Comparison of ENCODE assay signal across 1 cellular context in the genomic region with DNA sequence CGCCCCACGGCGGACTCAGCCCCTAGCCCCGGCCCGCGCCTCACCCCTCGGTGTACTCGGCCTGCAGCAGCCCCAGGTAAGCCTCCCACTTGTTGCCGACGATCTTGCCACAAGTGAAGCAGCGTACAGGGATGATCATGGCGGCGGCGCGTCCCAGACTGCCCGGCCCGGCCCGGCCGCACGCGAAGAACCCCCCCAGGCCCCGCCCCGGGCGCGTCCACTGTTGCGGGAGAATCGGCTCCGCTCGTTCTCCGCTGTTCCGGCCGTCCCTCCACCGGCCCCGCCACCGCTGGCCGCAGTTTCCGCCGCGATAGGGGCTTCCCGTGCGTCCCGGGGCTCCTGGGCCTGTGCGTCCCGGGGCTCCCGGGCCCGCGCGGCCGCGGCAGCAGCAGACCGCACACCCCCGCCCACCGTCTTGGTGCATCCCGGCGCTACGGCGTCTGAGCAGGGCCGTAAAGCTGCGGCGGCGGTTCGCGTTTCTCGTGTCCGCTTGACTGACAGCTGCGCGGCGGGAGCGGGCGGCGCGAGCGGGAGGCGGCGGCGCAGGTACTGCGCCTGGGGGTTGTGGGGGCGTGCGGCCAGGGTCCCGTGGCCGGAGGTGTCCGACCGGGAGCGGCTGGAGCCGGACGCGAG.
A peak's percentile ranks its signal among the peaks of the same experiment; 100 is the strongest.
TF ChIP-seq lines count a peak whose summit lies in the region.

A gene (minus strand): TSS at position 160 of the 633 bp plus-strand sequence. CDS start 21 bp downstream, at position 139.
A gene with protein sequence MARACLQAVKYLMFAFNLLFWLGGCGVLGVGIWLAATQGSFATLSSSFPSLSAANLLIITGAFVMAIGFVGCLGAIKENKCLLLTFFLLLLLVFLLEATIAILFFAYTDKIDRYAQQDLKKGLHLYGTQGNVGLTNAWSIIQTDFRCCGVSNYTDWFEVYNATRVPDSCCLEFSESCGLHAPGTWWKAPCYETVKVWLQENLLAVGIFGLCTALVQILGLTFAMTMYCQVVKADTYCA (plus strand): TSS at position 483 of the 633 bp plus-strand sequence. CDS start 7,453 bp downstream, outside the sequence.

TF ChIP-seq in K562, 482 proteins besides CTCF, POLR2A, EP300 and RAD21 (continued from another document and continues in another):
- TF ChIP-seq, protein P1, sequence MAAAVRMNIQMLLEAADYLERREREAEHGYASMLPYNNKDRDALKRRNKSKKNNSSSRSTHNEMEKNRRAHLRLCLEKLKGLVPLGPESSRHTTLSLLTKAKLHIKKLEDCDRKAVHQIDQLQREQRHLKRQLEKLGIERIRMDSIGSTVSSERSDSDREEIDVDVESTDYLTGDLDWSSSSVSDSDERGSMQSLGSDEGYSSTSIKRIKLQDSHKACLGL (CRISPR knock-in tag; IDR thresholded peaks at IDR 0.05; ENCODE audit: borderline replicate concordance, poor library complexity, severe bottlenecking), result peak; percentile 98
- TF ChIP-seq JUND (IDR thresholded peaks at IDR 0.05; ENCODE audit: borderline replicate concordance, low read depth, low read length), result peak; percentile 90
- TF ChIP-seq JUND (tag; IDR thresholded peaks at IDR 0.05; ENCODE audit: borderline replicate concordance, low read depth, low read length), result no peak; the same call in 2 of the 3 replicates
- TF ChIP-seq PCBP2 (IDR thresholded peaks at IDR 0.05; ENCODE audit: low read depth, low read length, poor library complexity, severe bottlenecking), result no peak
- TF ChIP-seq BHLHE40 (IDR thresholded peaks at IDR 0.05; ENCODE audit: low read length), result peak; percentile 84
- peak; percentile 92 for TF ChIP-seq NEUROD1 (IDR thresholded peaks at IDR 0.05; ENCODE audit: borderline replicate concordance, low read depth, low read length, partially characterized antibody)
- TF ChIP-seq, protein P2, sequence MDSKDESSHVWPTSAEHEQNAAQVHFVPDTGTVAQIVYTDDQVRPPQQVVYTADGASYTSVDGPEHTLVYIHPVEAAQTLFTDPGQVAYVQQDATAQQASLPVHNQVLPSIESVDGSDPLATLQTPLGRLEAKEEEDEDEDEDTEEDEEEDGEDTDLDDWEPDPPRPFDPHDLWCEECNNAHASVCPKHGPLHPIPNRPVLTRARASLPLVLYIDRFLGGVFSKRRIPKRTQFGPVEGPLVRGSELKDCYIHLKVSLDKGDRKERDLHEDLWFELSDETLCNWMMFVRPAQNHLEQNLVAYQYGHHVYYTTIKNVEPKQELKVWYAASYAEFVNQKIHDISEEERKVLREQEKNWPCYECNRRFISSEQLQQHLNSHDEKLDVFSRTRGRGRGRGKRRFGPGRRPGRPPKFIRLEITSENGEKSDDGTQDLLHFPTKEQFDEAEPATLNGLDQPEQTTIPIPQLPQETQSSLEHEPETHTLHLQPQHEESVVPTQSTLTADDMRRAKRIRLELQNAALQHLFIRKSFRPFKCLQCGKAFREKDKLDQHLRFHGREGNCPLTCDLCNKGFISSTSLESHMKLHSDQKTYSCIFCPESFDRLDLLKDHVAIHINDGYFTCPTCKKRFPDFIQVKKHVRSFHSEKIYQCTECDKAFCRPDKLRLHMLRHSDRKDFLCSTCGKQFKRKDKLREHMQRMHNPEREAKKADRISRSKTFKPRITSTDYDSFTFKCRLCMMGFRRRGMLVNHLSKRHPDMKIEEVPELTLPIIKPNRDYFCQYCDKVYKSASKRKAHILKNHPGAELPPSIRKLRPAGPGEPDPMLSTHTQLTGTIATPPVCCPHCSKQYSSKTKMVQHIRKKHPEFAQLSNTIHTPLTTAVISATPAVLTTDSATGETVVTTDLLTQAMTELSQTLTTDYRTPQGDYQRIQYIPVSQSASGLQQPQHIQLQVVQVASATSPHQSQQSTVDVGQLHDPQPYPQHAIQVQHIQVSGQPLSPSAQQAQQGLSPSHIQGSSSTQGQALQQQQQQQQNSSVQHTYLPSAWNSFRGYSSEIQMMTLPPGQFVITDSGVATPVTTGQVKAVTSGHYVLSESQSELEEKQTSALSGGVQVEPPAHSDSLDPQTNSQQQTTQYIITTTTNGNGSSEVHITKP (IDR thresholded peaks at IDR 0.05; ENCODE audit: partially characterized antibody), result peak; percentile 99
- TF ChIP-seq ZBTB17 (CRISPR knock-in tag; IDR thresholded peaks at IDR 0.05), result peak; percentile 40; the same call in 1 of the 2 replicates
- 0 out of 2 replicates have a peak, but pooled peaks have one; percentile 32 for TF ChIP-seq MED1 (CRISPR knock-in tag; IDR thresholded peaks at IDR 0.05; ENCODE audit: borderline replicate concordance)
- no peak for TF ChIP-seq SETDB1 (IDR thresholded peaks at IDR 0.05; ENCODE audit: low read length)
- peak; percentile 89; the same call in 1 of the 2 replicates for TF ChIP-seq ESRRA (IDR thresholded peaks at IDR 0.05; ENCODE audit: borderline replicate concordance, low read depth)
- peak; percentile 88 for TF ChIP-seq MEIS2 (IDR thresholded peaks at IDR 0.05; ENCODE audit: partially characterized antibody)
- TF ChIP-seq SP1 (CRISPR knock-in tag; IDR thresholded peaks at IDR 0.05), result peak; percentile 61; the same call in 1 of the 2 replicates
- TF ChIP-seq HCFC1 (IDR thresholded peaks at IDR 0.05; ENCODE audit: low read depth, low read length), result peak; percentile 70
- TF ChIP-seq YY1 (IDR thresholded peaks at IDR 0.05; ENCODE audit: borderline replicate concordance in 1 of 3, control insufficient read depth in 1 of 3, extremely low read depth in 1 of 3, insufficient read depth in 3 of 3, insufficient read length in 1 of 3, insufficient replicate concordance in 2 of 3, low read depth in 1 of 3, low read length in 2 of 3), result peak in 2 of 3 experiments; percentile 79 to 89
- TF ChIP-seq, protein P3, sequence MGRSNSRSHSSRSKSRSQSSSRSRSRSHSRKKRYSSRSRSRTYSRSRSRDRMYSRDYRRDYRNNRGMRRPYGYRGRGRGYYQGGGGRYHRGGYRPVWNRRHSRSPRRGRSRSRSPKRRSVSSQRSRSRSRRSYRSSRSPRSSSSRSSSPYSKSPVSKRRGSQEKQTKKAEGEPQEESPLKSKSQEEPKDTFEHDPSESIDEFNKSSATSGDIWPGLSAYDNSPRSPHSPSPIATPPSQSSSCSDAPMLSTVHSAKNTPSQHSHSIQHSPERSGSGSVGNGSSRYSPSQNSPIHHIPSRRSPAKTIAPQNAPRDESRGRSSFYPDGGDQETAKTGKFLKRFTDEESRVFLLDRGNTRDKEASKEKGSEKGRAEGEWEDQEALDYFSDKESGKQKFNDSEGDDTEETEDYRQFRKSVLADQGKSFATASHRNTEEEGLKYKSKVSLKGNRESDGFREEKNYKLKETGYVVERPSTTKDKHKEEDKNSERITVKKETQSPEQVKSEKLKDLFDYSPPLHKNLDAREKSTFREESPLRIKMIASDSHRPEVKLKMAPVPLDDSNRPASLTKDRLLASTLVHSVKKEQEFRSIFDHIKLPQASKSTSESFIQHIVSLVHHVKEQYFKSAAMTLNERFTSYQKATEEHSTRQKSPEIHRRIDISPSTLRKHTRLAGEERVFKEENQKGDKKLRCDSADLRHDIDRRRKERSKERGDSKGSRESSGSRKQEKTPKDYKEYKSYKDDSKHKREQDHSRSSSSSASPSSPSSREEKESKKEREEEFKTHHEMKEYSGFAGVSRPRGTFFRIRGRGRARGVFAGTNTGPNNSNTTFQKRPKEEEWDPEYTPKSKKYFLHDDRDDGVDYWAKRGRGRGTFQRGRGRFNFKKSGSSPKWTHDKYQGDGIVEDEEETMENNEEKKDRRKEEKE (IDR thresholded peaks at IDR 0.05; ENCODE audit: borderline replicate concordance in 1 of 2, control insufficient read depth in 1 of 2, low read depth in 2 of 2, low read length in 1 of 2), result peak in 1 of 2 experiments; percentile 68; a peak in 1 of 4 replicates
- no peak for TF ChIP-seq ZNF75A (CRISPR knock-in tag; IDR thresholded peaks at IDR 0.05)
- TF ChIP-seq, protein P4, sequence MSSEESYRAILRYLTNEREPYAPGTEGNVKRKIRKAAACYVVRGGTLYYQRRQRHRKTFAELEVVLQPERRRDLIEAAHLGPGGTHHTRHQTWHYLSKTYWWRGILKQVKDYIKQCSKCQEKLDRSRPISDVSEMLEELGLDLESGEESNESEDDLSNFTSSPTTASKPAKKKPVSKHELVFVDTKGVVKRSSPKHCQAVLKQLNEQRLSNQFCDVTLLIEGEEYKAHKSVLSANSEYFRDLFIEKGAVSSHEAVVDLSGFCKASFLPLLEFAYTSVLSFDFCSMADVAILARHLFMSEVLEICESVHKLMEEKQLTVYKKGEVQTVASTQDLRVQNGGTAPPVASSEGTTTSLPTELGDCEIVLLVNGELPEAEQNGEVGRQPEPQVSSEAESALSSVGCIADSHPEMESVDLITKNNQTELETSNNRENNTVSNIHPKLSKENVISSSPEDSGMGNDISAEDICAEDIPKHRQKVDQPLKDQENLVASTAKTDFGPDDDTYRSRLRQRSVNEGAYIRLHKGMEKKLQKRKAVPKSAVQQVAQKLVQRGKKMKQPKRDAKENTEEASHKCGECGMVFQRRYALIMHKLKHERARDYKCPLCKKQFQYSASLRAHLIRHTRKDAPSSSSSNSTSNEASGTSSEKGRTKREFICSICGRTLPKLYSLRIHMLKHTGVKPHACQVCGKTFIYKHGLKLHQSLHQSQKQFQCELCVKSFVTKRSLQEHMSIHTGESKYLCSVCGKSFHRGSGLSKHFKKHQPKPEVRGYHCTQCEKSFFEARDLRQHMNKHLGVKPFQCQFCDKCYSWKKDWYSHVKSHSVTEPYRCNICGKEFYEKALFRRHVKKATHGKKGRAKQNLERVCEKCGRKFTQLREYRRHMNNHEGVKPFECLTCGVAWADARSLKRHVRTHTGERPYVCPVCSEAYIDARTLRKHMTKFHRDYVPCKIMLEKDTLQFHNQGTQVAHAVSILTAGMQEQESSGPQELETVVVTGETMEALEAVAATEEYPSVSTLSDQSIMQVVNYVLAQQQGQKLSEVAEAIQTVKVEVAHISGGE (CRISPR knock-in tag; IDR thresholded peaks at IDR 0.05), result 0 out of 6 replicates have a peak, but pooled peaks of 1 of the 3 experiments have one; percentile 26
- no peak for TF ChIP-seq TFAM (CRISPR knock-in tag; conservative IDR thresholded peaks at IDR 0.05)
- no peak for TF ChIP-seq NFE2 (IDR thresholded peaks at IDR 0.05; ENCODE audit: low read depth)
- TF ChIP-seq RBFOX2 (IDR thresholded peaks at IDR 0.05; ENCODE audit: low read depth, low read length), result peak; percentile 97
- TF ChIP-seq, protein P5, sequence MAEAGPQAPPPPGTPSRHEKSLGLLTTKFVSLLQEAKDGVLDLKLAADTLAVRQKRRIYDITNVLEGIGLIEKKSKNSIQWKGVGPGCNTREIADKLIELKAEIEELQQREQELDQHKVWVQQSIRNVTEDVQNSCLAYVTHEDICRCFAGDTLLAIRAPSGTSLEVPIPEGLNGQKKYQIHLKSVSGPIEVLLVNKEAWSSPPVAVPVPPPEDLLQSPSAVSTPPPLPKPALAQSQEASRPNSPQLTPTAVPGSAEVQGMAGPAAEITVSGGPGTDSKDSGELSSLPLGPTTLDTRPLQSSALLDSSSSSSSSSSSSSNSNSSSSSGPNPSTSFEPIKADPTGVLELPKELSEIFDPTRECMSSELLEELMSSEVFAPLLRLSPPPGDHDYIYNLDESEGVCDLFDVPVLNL (CRISPR knock-in tag; IDR thresholded peaks at IDR 0.05; ENCODE audit: low read depth), result peak; percentile 43; the same call in 1 of the 2 replicates
- peak; percentile 91 for TF ChIP-seq PCBP1 (IDR thresholded peaks at IDR 0.05; ENCODE audit: low read depth, low read length, poor library complexity, severe bottlenecking)
- TF ChIP-seq TCF7 (IDR thresholded peaks at IDR 0.05; ENCODE audit: borderline replicate concordance), result no peak; the same call in 1 of the 2 replicates
- TF ChIP-seq FOXM1 (IDR thresholded peaks at IDR 0.05; ENCODE audit: low read depth), result peak; percentile 70
- TF ChIP-seq FOXM1 (CRISPR knock-in tag; IDR thresholded peaks at IDR 0.05; ENCODE audit: low read depth), result 0 out of 2 replicates have a peak, but pooled peaks have one; percentile 26
- TF ChIP-seq PHF8 (IDR thresholded peaks at IDR 0.05; ENCODE audit: borderline replicate concordance, low read length), result peak; percentile 87; the same call in 1 of the 2 replicates
- peak; percentile 40 for TF ChIP-seq NR2C2 (CRISPR knock-in tag; IDR thresholded peaks at IDR 0.05)
- TF ChIP-seq NR2C2 (tag; IDR thresholded peaks at IDR 0.05), result no peak; the same call in 1 of the 2 replicates
- peak; percentile 89 for TF ChIP-seq TCF7L2 (IDR thresholded peaks at IDR 0.05; ENCODE audit: low read depth, low read length)
- TF ChIP-seq, protein P6, sequence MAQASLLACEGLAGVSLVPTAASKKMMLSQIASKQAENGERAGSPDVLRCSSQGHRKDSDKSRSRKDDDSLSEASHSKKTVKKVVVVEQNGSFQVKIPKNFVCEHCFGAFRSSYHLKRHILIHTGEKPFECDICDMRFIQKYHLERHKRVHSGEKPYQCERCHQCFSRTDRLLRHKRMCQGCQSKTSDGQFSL (CRISPR knock-in tag; IDR thresholded peaks at IDR 0.05), result peak; percentile 91
- TF ChIP-seq, protein P6 (tag; IDR thresholded peaks at IDR 0.05), result peak in 1 of 2 experiments; percentile 93; a peak in 2 of 4 replicates
- TF ChIP-seq, protein P7, sequence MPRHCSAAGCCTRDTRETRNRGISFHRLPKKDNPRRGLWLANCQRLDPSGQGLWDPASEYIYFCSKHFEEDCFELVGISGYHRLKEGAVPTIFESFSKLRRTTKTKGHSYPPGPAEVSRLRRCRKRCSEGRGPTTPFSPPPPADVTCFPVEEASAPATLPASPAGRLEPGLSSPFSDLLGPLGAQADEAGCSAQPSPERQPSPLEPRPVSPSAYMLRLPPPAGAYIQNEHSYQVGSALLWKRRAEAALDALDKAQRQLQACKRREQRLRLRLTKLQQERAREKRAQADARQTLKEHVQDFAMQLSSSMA (CRISPR knock-in tag; IDR thresholded peaks at IDR 0.05), result 0 out of 2 replicates have a peak, but pooled peaks have one; percentile 1
- TF ChIP-seq ZNF830 (CRISPR knock-in tag; IDR thresholded peaks at IDR 0.05), result no peak
- no peak for TF ChIP-seq NCOA1 (IDR thresholded peaks at IDR 0.05; ENCODE audit: low read depth)
- TF ChIP-seq, protein P8, sequence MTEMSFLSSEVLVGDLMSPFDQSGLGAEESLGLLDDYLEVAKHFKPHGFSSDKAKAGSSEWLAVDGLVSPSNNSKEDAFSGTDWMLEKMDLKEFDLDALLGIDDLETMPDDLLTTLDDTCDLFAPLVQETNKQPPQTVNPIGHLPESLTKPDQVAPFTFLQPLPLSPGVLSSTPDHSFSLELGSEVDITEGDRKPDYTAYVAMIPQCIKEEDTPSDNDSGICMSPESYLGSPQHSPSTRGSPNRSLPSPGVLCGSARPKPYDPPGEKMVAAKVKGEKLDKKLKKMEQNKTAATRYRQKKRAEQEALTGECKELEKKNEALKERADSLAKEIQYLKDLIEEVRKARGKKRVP (CRISPR knock-in tag; IDR thresholded peaks at IDR 0.05), result 0 out of 2 replicates have a peak, but pooled peaks have one; percentile 14
